In genomic region chr11:77266766-77267165, GRCh38 we compare ENCODE assay signal across 20 cellular contexts. TPM values are rescaled to one million over a fixed set of nuclear protein-coding genes. Genes with fewer than 3 reads are reported as not detected.
DNase-seq lines count a peak whose midpoint lies in the region; ATAC-seq and TF ChIP-seq lines count a peak whose summit lies in the region.
"Had no signal": no experiment of that assay in that cellular context is flagged by ENCODE, and none has a peak within 500 bp of the region (broad histone marks: within the 10 kb centered on the region; RNA-seq: fewer than 3 reads in every experiment).

No MANE protein-coding gene starts in this region.

- DNase-seq in mammary epithelial cell (no peak), MCF 10A (ENCODE audit: unreplicated experiment) (no peak), amniotic epithelial cell (ENCODE audit: low read depth) (peak; percentile 46), fibroblast of mammary gland (ENCODE audit: low read depth) (peak; percentile 63), mesendoderm (no peak), osteocyte (ENCODE audit: extremely low spot score, unreplicated experiment) (no peak), NCI-H446 treated with DMSO at 0.1 percent for 48 hours (lab: John Stamatoyannopoulos, UW) (no peak)
- DNase-seq: CD4-positive, alpha-beta memory T cell; DMS153; DMS79; GF-D8 had no signal

- dilution Hi-C loops in mammary epithelial cell (cut with HindIII; ENCODE audit: low sequenced_read_pairs), result no loop called here

- H3K27me3 ChIP-seq in mammary epithelial cell (ENCODE audit: insufficient read depth, low read length) (no peaks in the 10 kb centered on the region), mesendoderm (ENCODE audit: insufficient read depth, low read length, poor library complexity) (no peaks in the 10 kb centered on the region)
- H3K27me3 ChIP-seq: BLaER1 had no signal

- no peak overlapping the region for H3K23ac ChIP-seq in mesendoderm (ENCODE audit: low read length)

- no peak overlapping the region for H3K18ac ChIP-seq in mesendoderm (ENCODE audit: low read length)

- H3K4me3 Mint-ChIP-seq in MCF 10A (ENCODE audit: unreplicated experiment) (no peak overlapping the region), osteocyte (ENCODE audit: unreplicated experiment) (no peak overlapping the region)
- H3K4me3 Mint-ChIP-seq: CD14-positive monocyte; CD4-positive, alpha-beta memory T cell; GM23338 had no signal

- no peaks in the 10 kb centered on the region for H3K36me3 ChIP-seq in mammary epithelial cell (ENCODE audit: insufficient read depth, low read length)
- no peaks in the 10 kb centered on the region for H3K36me3 ChIP-seq in mesendoderm (ENCODE audit: control insufficient read depth, insufficient read depth, low read length)
- H3K36me3 ChIP-seq: BLaER1 had no signal

- H3K56ac ChIP-seq in mesendoderm (ENCODE audit: low read length), result no peak overlapping the region

- no peak for ATAC-seq in HG03378 (IDR thresholded peaks at IDR 0.05; ENCODE audit: unreplicated experiment)
- ATAC-seq: A549, GM23338 had no signal

- H3K27me3 Mint-ChIP-seq in MCF 10A (ENCODE audit: insufficient read depth, unreplicated experiment) (no peaks in the 10 kb centered on the region), osteocyte (ENCODE audit: unreplicated experiment) (peaks cover 28% of the 10 kb centered on the region)

- no peak overlapping the region for H2BK5ac ChIP-seq in mesendoderm (ENCODE audit: low read length)

- BruUV-seq in mammary epithelial cell (replicated peaks; lab: Mats Ljungman, UMichigan) (no TSS peak), MCF 10A (replicated peaks; lab: Mats Ljungman, UMichigan) (no TSS peak)

- no peak overlapping the region for H2AK5ac ChIP-seq in mesendoderm (ENCODE audit: low read length)

- H2BK120ac ChIP-seq in mesendoderm (ENCODE audit: low read depth, low read length), result no peak overlapping the region

- no peaks in the 10 kb centered on the region for H3K79me1 ChIP-seq in mesendoderm (ENCODE audit: low read length)

- no peak overlapping the region for H2AFZ ChIP-seq in mammary epithelial cell (ENCODE audit: low read depth, low read length)
- H2AFZ ChIP-seq: GM23338 had no signal

- H3K27ac ChIP-seq in mammary epithelial cell (ENCODE audit: insufficient read depth, low read depth, low read length) (no peak overlapping the region), mesendoderm (ENCODE audit: low read depth, low read length) (no peak overlapping the region)
- H3K27ac ChIP-seq: 22Rv1, A549, BLaER1 had no signal

- no peaks in the 10 kb centered on the region for H3K9me3 ChIP-seq in mammary epithelial cell (replicated peaks; ENCODE audit: insufficient read depth, low read length)
- H3K9me3 ChIP-seq: A549 had no signal

- POLR2A ChIA-PET in MCF 10A (lab: Yijun Ruan, JAX), result interaction anchor here (1.0 kb wide), 1 partner anchor 141 kb away, joined by 4 read pairs; no protein-coding TSS in a partner anchor

- no peaks in the 10 kb centered on the region for H3K36me3 Mint-ChIP-seq in MCF 10A (ENCODE audit: insufficient read depth, unreplicated experiment)
- no peaks in the 10 kb centered on the region for H3K36me3 Mint-ChIP-seq in osteocyte (ENCODE audit: unreplicated experiment)
- H3K36me3 Mint-ChIP-seq: CD14-positive monocyte; CD4-positive, alpha-beta memory T cell had no signal

- H3K27ac Mint-ChIP-seq in MCF 10A (ENCODE audit: low read depth, unreplicated experiment), result no peak overlapping the region
- H3K27ac Mint-ChIP-seq in osteocyte (ENCODE audit: unreplicated experiment), result no peak overlapping the region
- H3K27ac Mint-ChIP-seq: CD14-positive monocyte; CD4-positive, alpha-beta memory T cell; GM23338 had no signal

- H3K4me2 ChIP-seq in mammary epithelial cell (ENCODE audit: insufficient read depth, low read depth, low read length), result peak overlapping the region; percentile 4
- no peak overlapping the region for H3K4me2 ChIP-seq in mesendoderm (ENCODE audit: low read length)
- H3K4me2 ChIP-seq: A549, BLaER1, GM23338 had no signal

- H3K4me3 ChIP-seq in mammary epithelial cell (replicated peaks in 1 of 3; ENCODE audit: insufficient read depth in 1 of 3, low read depth in 2 of 3, low read length in 3 of 3), result no peak overlapping the region
- H3K4me3 ChIP-seq in fibroblast of mammary gland (ENCODE audit: control insufficient read depth, low read depth, low read length), result no peak overlapping the region
- no peak overlapping the region for H3K4me3 ChIP-seq in mesendoderm (ENCODE audit: low read length)
- H3K4me3 ChIP-seq: A549, BLaER1, GM23338 had no signal

- no peak overlapping the region for H2BK15ac ChIP-seq in mesendoderm (replicated peaks; ENCODE audit: low read depth)

- in situ Hi-C loops in mammary epithelial cell (cut with MboI; ENCODE audit: low sequenced_read_pairs in 2 of 2), result no loop called here

- no peak for TF ChIP-seq CTCF in mammary epithelial cell (conservative IDR thresholded peaks at IDR 0.05 in 1 of 2, IDR thresholded peaks at IDR 0.05 in 1 of 2; ENCODE audit: extremely low read depth in 1 of 2, insufficient read depth in 1 of 2, low read depth in 1 of 2, low read length in 2 of 2)
- TF ChIP-seq CTCF in MCF 10A (IDR thresholded peaks at IDR 0.05; ENCODE audit: unreplicated experiment), result no peak
- no peak for TF ChIP-seq CTCF in fibroblast of mammary gland (conservative IDR thresholded peaks at IDR 0.05; ENCODE audit: control insufficient read depth, insufficient read depth, low read depth, low read length)
- no peak for TF ChIP-seq CTCF in osteocyte (IDR thresholded peaks at IDR 0.05)

- no peak overlapping the region for H3K4ac ChIP-seq in mesendoderm (ENCODE audit: low read depth, low read length)

- intact Hi-C loops in mammary epithelial cell (cut with micrococcal nuclease) (no loop called here), MCF 10A (cut with micrococcal nuclease) (no loop called here)

- no peaks in the 10 kb centered on the region for H4K20me1 ChIP-seq in mammary epithelial cell (ENCODE audit: insufficient read depth, low read length)
- H4K20me1 ChIP-seq: BLaER1 had no signal

- peaks cover 16% of the 10 kb centered on the region for H3K4me1 Mint-ChIP-seq in MCF 10A (ENCODE audit: insufficient read depth, unreplicated experiment)
- peaks cover 6% of the 10 kb centered on the region for H3K4me1 Mint-ChIP-seq in osteocyte (ENCODE audit: unreplicated experiment)
- H3K4me1 Mint-ChIP-seq: CD14-positive monocyte; CD4-positive, alpha-beta memory T cell had no signal

- H3K4me1 ChIP-seq in mammary epithelial cell (ENCODE audit: insufficient read depth, low read length) (peaks cover 12% of the 10 kb centered on the region), mesendoderm (ENCODE audit: control insufficient read depth, low read depth, low read length) (no peaks in the 10 kb centered on the region)
- H3K4me1 ChIP-seq: A549, BLaER1 had no signal

- CTCF ChIA-PET in mammary epithelial cell (lab: Charles Lee; ENCODE audit: low non-redundant PET) (no interaction called here), MCF 10A (lab: Yijun Ruan, JAX) (interaction anchor here (1.0 kb wide), 1 partner anchor 20 kb away, joined by 5 read pairs; no protein-coding TSS in a partner anchor)

- WGBS in mammary epithelial cell (ENCODE audit: low coverage, missing lambda C conversion rate), result 67% methylated on average over 1 of the region's 1 CpG
- no CpG with 5 or more reads among the region's 1 CpG for WGBS in mesendoderm (ENCODE audit: extremely low coverage, insufficient coverage, low lambda C conversion rate)

- no peaks in the 10 kb centered on the region for H3K79me2 ChIP-seq in mammary epithelial cell (ENCODE audit: insufficient read depth, low read length)
- no peaks in the 10 kb centered on the region for H3K79me2 ChIP-seq in mesendoderm (ENCODE audit: control insufficient read depth, insufficient read depth, low read length)

- no peak overlapping the region for H4K8ac ChIP-seq in mesendoderm (ENCODE audit: low read depth, low read length)

- no peak overlapping the region for H3K9ac ChIP-seq in mammary epithelial cell (ENCODE audit: insufficient read depth, low read length)
- H3K9ac ChIP-seq in mesendoderm (ENCODE audit: low read length), result no peak overlapping the region
- H3K9ac ChIP-seq: BLaER1 had no signal

- H3K9me3 Mint-ChIP-seq in MCF 10A (ENCODE audit: unreplicated experiment) (no peaks in the 10 kb centered on the region), osteocyte (ENCODE audit: unreplicated experiment) (peaks cover 25% of the 10 kb centered on the region)

- H4K5ac ChIP-seq in mesendoderm (ENCODE audit: low read length), result no peak overlapping the region

RNA-seq across cellular contexts. Expression of gene GDPD4, which starts 34.7 kb away (rescaled TPM):
- total RNA-seq in mammary epithelial cell (not detected), MCF 10A (2022) (not detected in 2 replicates), osteocyte (not detected in 2 replicates)
- polyA plus RNA-seq in mammary epithelial cell, result not detected
- not detected for polyA minus RNA-seq in mammary epithelial cell
- not detected for polyA plus RNA-seq in mesendoderm (2013, experiment 1 of 2)
- polyA plus RNA-seq in mesendoderm (2013, experiment 2 of 2), result not detected
- total RNA-seq: CD4-positive, alpha-beta memory T cell; Daoy; GM23338; HT-29 had no signal
- polyA plus RNA-seq: A549; AG04450; CD14-positive monocyte; CD4-positive, alpha-beta memory T cell; GM23338 had no signal

Comparison
In these comparisons a context has a peak if more than half of its experiments do, and no peak if none do; other contexts are left out.
1. DNase-seq: peak in amniotic epithelial cell (single experiment) and fibroblast of mammary gland (single experiment); none in mammary epithelial cell (single experiment), MCF 10A (single experiment), mesendoderm (single experiment), osteocyte (single experiment) and NCI-H446 treated with DMSO at 0.1 percent for 48 hours (single experiment).